1 cellular context compared by ENCODE assay signal in genomic region chr3:48397767-48398681, GRCh38.
TF ChIP-seq lines count a peak whose summit lies in the region.

No MANE protein-coding gene starts in this region.

TF ChIP-seq in HepG2, 621 proteins besides CTCF, POLR2A, EP300 and RAD21 (continued from another document and continues in another):
- TF ChIP-seq EHMT2 (IDR thresholded peaks at IDR 0.05; ENCODE audit: borderline replicate concordance, low read depth, low read length): no peak
- 0 out of 2 replicates have a peak, but pooled peaks have one; percentile 25 for TF ChIP-seq ZNF446 (CRISPR knock-in tag; IDR thresholded peaks at IDR 0.05)
- TF ChIP-seq ZNF3 (CRISPR knock-in tag; IDR thresholded peaks at IDR 0.05): no peak
- 0 out of 2 replicates have a peak, but pooled peaks have one; percentile 8 for TF ChIP-seq ZNF710 (CRISPR knock-in tag; IDR thresholded peaks at IDR 0.05; ENCODE audit: borderline replicate concordance)
- TF ChIP-seq HBP1 (CRISPR knock-in tag; IDR thresholded peaks at IDR 0.05; ENCODE audit: low read depth): no peak
- no peak for TF ChIP-seq ZFP1 (CRISPR knock-in tag; IDR thresholded peaks at IDR 0.05)
- TF ChIP-seq, protein P1, sequence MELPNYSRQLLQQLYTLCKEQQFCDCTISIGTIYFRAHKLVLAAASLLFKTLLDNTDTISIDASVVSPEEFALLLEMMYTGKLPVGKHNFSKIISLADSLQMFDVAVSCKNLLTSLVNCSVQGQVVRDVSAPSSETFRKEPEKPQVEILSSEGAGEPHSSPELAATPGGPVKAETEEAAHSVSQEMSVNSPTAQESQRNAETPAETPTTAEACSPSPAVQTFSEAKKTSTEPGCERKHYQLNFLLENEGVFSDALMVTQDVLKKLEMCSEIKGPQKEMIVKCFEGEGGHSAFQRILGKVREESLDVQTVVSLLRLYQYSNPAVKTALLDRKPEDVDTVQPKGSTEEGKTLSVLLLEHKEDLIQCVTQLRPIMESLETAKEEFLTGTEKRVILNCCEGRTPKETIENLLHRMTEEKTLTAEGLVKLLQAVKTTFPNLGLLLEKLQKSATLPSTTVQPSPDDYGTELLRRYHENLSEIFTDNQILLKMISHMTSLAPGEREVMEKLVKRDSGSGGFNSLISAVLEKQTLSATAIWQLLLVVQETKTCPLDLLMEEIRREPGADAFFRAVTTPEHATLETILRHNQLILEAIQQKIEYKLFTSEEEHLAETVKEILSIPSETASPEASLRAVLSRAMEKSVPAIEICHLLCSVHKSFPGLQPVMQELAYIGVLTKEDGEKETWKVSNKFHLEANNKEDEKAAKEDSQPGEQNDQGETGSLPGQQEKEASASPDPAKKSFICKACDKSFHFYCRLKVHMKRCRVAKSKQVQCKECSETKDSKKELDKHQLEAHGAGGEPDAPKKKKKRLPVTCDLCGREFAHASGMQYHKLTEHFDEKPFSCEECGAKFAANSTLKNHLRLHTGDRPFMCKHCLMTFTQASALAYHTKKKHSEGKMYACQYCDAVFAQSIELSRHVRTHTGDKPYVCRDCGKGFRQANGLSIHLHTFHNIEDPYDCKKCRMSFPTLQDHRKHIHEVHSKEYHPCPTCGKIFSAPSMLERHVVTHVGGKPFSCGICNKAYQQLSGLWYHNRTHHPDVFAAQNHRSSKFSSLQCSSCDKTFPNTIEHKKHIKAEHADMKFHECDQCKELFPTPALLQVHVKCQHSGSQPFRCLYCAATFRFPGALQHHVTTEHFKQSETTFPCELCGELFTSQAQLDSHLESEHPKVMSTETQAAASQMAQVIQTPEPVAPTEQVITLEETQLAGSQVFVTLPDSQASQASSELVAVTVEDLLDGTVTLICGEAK (IDR thresholded peaks at IDR 0.05): no peak
- TF ChIP-seq, protein P1 (CRISPR knock-in tag; IDR thresholded peaks at IDR 0.05): no peak
- TF ChIP-seq HES4 (CRISPR knock-in tag; IDR thresholded peaks at IDR 0.05; ENCODE audit: borderline replicate concordance): 0 out of 2 replicates have a peak, but pooled peaks have one; percentile 53
- TF ChIP-seq ZNF782 (CRISPR knock-in tag; IDR thresholded peaks at IDR 0.05; ENCODE audit: borderline replicate concordance): no peak; the same call in 1 of the 2 replicates
- TF ChIP-seq, protein P2, sequence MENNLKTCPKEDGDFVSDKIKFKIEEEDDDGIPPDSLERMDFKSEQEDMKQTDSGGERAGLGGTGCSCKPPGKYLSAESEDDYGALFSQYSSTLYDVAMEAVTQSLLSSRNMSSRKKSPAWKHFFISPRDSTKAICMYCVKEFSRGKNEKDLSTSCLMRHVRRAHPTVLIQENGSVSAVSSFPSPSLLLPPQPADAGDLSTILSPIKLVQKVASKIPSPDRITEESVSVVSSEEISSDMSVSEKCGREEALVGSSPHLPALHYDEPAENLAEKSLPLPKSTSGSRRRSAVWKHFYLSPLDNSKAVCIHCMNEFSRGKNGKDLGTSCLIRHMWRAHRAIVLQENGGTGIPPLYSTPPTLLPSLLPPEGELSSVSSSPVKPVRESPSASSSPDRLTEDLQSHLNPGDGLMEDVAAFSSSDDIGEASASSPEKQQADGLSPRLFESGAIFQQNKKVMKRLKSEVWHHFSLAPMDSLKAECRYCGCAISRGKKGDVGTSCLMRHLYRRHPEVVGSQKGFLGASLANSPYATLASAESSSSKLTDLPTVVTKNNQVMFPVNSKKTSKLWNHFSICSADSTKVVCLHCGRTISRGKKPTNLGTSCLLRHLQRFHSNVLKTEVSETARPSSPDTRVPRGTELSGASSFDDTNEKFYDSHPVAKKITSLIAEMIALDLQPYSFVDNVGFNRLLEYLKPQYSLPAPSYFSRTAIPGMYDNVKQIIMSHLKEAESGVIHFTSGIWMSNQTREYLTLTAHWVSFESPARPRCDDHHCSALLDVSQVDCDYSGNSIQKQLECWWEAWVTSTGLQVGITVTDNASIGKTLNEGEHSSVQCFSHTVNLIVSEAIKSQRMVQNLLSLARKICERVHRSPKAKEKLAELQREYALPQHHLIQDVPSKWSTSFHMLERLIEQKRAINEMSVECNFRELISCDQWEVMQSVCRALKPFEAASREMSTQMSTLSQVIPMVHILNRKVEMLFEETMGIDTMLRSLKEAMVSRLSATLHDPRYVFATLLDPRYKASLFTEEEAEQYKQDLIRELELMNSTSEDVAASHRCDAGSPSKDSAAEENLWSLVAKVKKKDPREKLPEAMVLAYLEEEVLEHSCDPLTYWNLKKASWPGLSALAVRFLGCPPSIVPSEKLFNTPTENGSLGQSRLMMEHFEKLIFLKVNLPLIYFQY (CRISPR knock-in tag; IDR thresholded peaks at IDR 0.05; ENCODE audit: borderline replicate concordance): no peak
- TF ChIP-seq, protein P3, sequence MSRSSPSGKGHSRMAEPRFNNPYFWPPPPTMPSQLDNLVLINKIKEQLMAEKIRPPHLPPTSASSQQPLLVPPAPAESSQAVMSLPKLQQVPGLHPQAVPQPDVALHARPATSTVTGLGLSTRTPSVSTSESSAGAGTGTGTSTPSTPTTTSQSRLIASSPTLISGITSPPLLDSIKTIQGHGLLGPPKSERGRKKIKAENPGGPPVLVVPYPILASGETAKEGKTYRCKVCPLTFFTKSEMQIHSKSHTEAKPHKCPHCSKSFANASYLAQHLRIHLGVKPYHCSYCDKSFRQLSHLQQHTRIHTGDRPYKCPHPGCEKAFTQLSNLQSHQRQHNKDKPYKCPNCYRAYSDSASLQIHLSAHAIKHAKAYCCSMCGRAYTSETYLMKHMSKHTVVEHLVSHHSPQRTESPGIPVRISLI (CRISPR knock-in tag; IDR thresholded peaks at IDR 0.05; ENCODE audit: borderline replicate concordance): no peak
- peak; percentile 69; the same call in 1 of the 2 replicates for TF ChIP-seq ZNF326 (CRISPR knock-in tag; IDR thresholded peaks at IDR 0.05; ENCODE audit: borderline replicate concordance)
- TF ChIP-seq HNRNPL (IDR thresholded peaks at IDR 0.05; ENCODE audit: low read depth, low read length): peak; percentile 62; the same call in 1 of the 2 replicates
- TF ChIP-seq, protein P4, sequence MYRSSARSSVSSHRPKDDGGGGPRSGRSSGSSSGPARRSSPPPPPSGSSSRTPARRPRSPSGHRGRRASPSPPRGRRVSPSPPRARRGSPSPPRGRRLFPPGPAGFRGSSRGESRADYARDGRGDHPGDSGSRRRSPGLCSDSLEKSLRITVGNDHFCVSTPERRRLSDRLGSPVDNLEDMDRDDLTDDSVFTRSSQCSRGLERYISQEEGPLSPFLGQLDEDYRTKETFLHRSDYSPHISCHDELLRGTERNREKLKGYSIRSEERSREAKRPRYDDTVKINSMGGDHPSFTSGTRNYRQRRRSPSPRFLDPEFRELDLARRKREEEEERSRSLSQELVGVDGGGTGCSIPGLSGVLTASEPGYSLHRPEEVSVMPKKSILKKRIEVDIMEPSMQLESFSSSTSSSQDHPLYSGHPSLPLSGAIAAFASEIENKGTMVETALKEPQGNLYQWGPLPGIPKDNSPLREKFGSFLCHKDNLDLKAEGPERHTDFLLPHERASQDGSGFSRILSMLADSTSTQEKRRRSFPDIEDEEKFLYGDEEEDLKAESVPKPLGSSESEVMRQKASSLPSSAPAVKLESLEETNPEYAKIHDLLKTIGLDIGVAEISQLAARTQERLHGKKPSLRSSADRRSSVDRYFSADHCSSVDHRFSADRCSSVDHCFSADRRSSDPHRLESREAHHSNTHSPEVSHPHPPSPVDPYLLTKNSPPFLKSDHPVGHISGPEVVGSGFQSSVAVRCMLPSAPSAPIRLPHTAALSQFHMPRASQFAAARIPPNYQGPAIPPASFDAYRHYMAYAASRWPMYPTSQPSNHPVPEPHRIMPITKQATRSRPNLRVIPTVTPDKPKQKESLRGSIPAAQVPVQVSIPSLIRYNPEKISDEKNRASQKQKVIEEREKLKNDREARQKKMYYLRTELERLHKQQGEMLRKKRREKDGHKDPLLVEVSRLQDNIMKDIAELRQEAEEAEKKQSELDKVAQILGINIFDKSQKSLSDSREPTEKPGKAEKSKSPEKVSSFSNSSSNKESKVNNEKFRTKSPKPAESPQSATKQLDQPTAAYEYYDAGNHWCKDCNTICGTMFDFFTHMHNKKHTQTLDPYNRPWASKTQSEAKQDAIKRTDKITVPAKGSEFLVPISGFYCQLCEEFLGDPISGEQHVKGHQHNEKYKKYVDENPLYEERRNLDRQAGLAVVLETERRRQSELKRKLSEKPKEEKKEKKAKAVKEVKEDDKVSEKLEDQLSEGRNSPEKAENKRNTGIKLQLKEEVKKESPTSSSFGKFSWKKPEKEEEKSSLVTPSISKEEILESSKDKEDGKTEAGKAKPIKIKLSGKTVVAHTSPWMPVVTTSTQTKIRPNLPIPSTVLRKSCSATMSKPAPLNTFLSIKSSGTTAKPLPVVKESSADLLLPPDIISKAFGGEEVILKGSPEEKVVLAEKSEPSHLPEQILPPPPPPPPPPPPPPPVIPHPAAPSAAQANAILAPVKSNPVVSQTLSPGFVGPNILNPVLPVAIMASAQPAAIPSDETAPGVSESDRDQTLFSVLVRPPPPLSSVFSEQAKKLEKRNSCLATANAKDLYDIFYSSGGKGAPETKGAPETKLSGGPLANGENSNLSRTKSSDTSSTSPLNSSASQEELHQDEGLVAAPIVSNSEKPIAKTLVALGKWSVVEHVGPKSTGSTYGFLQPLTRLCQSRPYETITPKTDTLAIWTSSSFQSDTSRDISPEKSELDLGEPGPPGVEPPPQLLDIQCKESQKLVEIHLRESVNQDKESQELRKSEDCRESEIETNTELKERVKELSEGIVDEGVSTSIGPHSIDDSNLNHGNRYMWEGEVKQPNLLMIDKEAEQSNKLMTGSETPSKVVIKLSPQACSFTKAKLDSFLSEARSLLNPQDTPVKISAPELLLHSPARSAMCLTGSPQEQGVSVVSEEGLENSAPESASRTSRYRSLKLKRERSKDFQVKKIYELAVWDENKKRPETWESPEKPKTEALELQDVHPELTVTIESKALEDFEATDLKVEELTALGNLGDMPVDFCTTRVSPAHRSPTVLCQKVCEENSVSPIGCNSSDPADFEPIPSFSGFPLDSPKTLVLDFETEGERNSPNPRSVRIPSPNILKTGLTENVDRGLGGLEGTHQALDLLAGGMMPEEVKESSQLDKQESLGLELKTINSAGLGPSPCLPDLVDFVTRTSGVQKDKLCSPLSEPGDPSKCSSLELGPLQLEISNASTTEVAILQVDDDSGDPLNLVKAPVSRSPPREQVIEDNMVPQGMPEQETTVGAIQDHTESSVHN (CRISPR knock-in tag; IDR thresholded peaks at IDR 0.05): 0 out of 2 replicates have a peak, but pooled peaks have one; percentile 25
